35 cellular contexts compared by ENCODE assay signal in genomic region chr16:54467398-54467797, GRCh38.
DNase-seq lines count a peak whose midpoint lies in the region; ATAC-seq, FAIRE-seq and TF ChIP-seq lines count a peak whose summit lies in the region.
"Had no signal": no experiment of that assay in that cellular context is flagged by ENCODE, and none has a peak within 500 bp of the region (broad histone marks: within the 10 kb centered on the region; RNA-seq: fewer than 3 reads in every experiment).

No MANE protein-coding gene starts in this region.

- H3K4me2 ChIP-seq in HepG2 (ENCODE audit: low read depth, low read length): no peak overlapping the region
- H3K4me2 ChIP-seq in GM23248 (ENCODE audit: unreplicated experiment): no peak overlapping the region
- H3K4me2 ChIP-seq: A549; BLaER1; BLaER1 treated with 17β-estradiol and CSF1 and Interleukin-3, amounts not matched to agents 10 nM and 100 nM had no signal

- H3K9me3 ChIP-seq in right lobe of liver (peaks cover 0 to 6% (median 0%) of the 10 kb centered on the region in 4 donors), HepG2 (ENCODE audit: low read length) (peaks cover 29% of the 10 kb centered on the region), GM23248 (ENCODE audit: low read depth) (no peaks in the 10 kb centered on the region)
- H3K9me3 ChIP-seq: BE2C had no signal

- peaks cover 25% of the 10 kb centered on the region for H3K9me3 Mint-ChIP-seq in mesothelial cell of epicardium

- BruUV-seq in HepG2 (replicated peaks; lab: Mats Ljungman, UMichigan): no TSS peak

- H3K27me3 ChIP-seq in right lobe of liver (no peaks in the 10 kb centered on the region), HepG2 (ENCODE audit: control insufficient read depth in 1 of 2, insufficient read depth in 2 of 2, low read length in 2 of 2) (peaks cover 0 to 8% of the 10 kb centered on the region in 2 experiments; a peak in 1 of 5 replicates), GM23248 (replicated peaks; ENCODE audit: insufficient read depth) (no peaks in the 10 kb centered on the region)
- H3K27me3 ChIP-seq: BE2C; BLaER1; BLaER1 treated with 17β-estradiol and CSF1 and Interleukin-3, amounts not matched to agents 10 nM and 100 nM had no signal

- no peak for FAIRE-seq in HepG2 (lab: Jason Lieb, UNC)
- FAIRE-seq: A204.1, A549, D721Med had no signal

- peaks cover 27% of the 10 kb centered on the region for H3K4me1 Mint-ChIP-seq in mesothelial cell of epicardium
- H3K4me1 Mint-ChIP-seq: B cell; CD14-positive monocyte; CD4-positive, alpha-beta memory T cell; CD4-positive, CD25-positive, alpha-beta regulatory T cell; CD8-positive, alpha-beta memory T cell had no signal

- DNase-seq in right lobe of liver: no peak
- DNase-seq in HepG2 (ENCODE audit: low spot score): no peak
- no peak for DNase-seq in left lobe of liver (ENCODE audit: low spot score)
- no peak for DNase-seq in mesothelial cell of epicardium (ENCODE audit: low spot score in 2 of 2, unreplicated experiment in 2 of 2)
- DNase-seq in NCI-H187 (lab: John Stamatoyannopoulos, UW): no peak
- DNase-seq in GM23248: no peak
- DNase-seq: 8988T; ACHN; AML-193; BE2C; C1 segment of cervical spinal cord; Caco-2; Calu3; CD4-positive, alpha-beta memory T cell; CD4-positive, alpha-beta T cell; CD4-positive, CD25-positive, alpha-beta regulatory T cell; CD8-positive, alpha-beta memory T cell; CD8-positive, alpha-beta T cell; COR-L47; DMS 273 treated with DMSO at 0.1 percent for 48 hours; DMS153; DMS53; DMS79; DMS79 treated with DMSO at 0.1 percent for 48 hours; DND-41; EL had no signal

- peaks cover 3% of the 10 kb centered on the region for H3K36me3 Mint-ChIP-seq in mesothelial cell of epicardium
- H3K36me3 Mint-ChIP-seq: CD14-positive monocyte; CD4-positive, alpha-beta memory T cell; CD4-positive, CD25-positive, alpha-beta regulatory T cell; CD8-positive, alpha-beta memory T cell; CD8-positive, alpha-beta T cell had no signal

- TF ChIP-seq RAD21 in HepG2 (CRISPR knock-in tag; IDR thresholded peaks at IDR 0.05): no peak

- no peak overlapping the region for H3K4me3 Mint-ChIP-seq in mesothelial cell of epicardium
- H3K4me3 Mint-ChIP-seq: B cell; CD14-positive monocyte; CD4-positive, alpha-beta memory T cell; CD4-positive, alpha-beta T cell; CD4-positive, CD25-positive, alpha-beta regulatory T cell; CD8-positive, alpha-beta memory T cell; CD8-positive, alpha-beta T cell had no signal

- H2AFZ ChIP-seq in HepG2 (ENCODE audit: low read length) (no peak overlapping the region), GM23248 (no peak overlapping the region)

- H4K20me1 ChIP-seq in HepG2 (ENCODE audit: insufficient read depth, low read length) (no peaks in the 10 kb centered on the region), GM23248 (ENCODE audit: insufficient read depth) (no peaks in the 10 kb centered on the region)
- H4K20me1 ChIP-seq: BLaER1; BLaER1 treated with 17β-estradiol and CSF1 and Interleukin-3, amounts not matched to agents 10 nM and 100 nM had no signal

- H3K36me3 ChIP-seq in right lobe of liver (no peaks in the 10 kb centered on the region), HepG2 (replicated peaks in 1 of 2; ENCODE audit: control insufficient read depth in 1 of 2, insufficient read depth in 2 of 2, low read length in 2 of 2) (no peaks in the 10 kb centered on the region), GM23248 (ENCODE audit: low read depth) (no peaks in the 10 kb centered on the region)
- H3K36me3 ChIP-seq: BE2C; BLaER1 treated with 17β-estradiol and CSF1 and Interleukin-3, amounts not matched to agents 10 nM and 100 nM had no signal

- peaks cover 5% of the 10 kb centered on the region for H3F3A ChIP-seq in GM23248 (ENCODE audit: insufficient read depth)

- H3K27ac Mint-ChIP-seq in mesothelial cell of epicardium: peak overlapping the region; percentile 2
- H3K27ac Mint-ChIP-seq: B cell; CD14-positive monocyte; CD4-positive, alpha-beta memory T cell; CD4-positive, alpha-beta T cell; CD4-positive, CD25-positive, alpha-beta regulatory T cell; CD8-positive, alpha-beta memory T cell; CD8-positive, alpha-beta T cell had no signal

- ATAC-seq in right lobe of liver (peak in 3 of 4 donors; percentile 62 to 87 (median 67)), HepG2 (no peak), left lobe of liver (peak; percentile 80)
- ATAC-seq: A549; CD8-positive, alpha-beta T cell had no signal

- POLR2A ChIA-PET in HepG2 (lab: Yijun Ruan, JAX): no interaction called here

- TF ChIP-seq EP300 in HepG2 (IDR thresholded peaks at IDR 0.05; ENCODE audit: low read depth in 2 of 2, low read length in 2 of 2) (no peak), HepG2 (CRISPR knock-in tag; IDR thresholded peaks at IDR 0.05; ENCODE audit: borderline replicate concordance) (no peak)

- in situ Hi-C loops in HepG2 (cut with HindIII; ENCODE audit: extremely low pct_ligation_motif_present, low pct_unique_long_range_greater_than_20kb) (no loop called here), GM23248 (cut with MboI) (no loop called here)

- 20% methylated on average over 2 of the region's 2 CpGs for WGBS in right lobe of liver (ENCODE audit: insufficient coverage, low coverage, low lambda C conversion rate, missing lambda C conversion rate)
- WGBS in HepG2 (ENCODE audit: low lambda C conversion rate): 49% methylated on average over 2 of the region's 2 CpGs
- WGBS in GM23248 (ENCODE audit: low coverage in 1 of 2, low lambda C conversion rate in 2 of 2, missing lambda C conversion rate in 2 of 2), 2 experiments: 92 to 96% methylated on average over 2 of the region's 2 CpGs

- H3K4me3 ChIP-seq in right lobe of liver (no peak overlapping the region), HepG2 (replicated peaks in 1 of 3; ENCODE audit: insufficient read depth in 1 of 3, low read depth in 2 of 3, low read length in 3 of 3) (no peak overlapping the region), GM23248 (no peak overlapping the region)
- H3K4me3 ChIP-seq: A549; BLaER1; BLaER1 treated with 17β-estradiol and CSF1 and Interleukin-3, amounts not matched to agents 10 nM and 100 nM had no signal

- CTCF ChIA-PET in HepG2 (lab: Yijun Ruan, JAX; ENCODE audit: low intra/inter-chr PET ratio, low total read pairs): no interaction called here

- H3K27ac ChIP-seq in right lobe of liver: peak overlapping the region in 1 of 3 donors; percentile 16
- H3K27ac ChIP-seq in HepG2 (ENCODE audit: extremely low read length, insufficient read depth, low read length): no peak overlapping the region
- no peak overlapping the region for H3K27ac ChIP-seq in GM23248
- H3K27ac ChIP-seq: 22Rv1; A549; BLaER1; BLaER1 treated with 17β-estradiol and CSF1 and Interleukin-3, amounts not matched to agents 10 nM and 100 nM; C4-2B had no signal

- TF ChIP-seq POLR2A in right lobe of liver (IDR thresholded peaks at IDR 0.05) (no peak), HepG2 (IDR thresholded peaks at IDR 0.05; ENCODE audit: insufficient read depth in 1 of 2, low read depth in 2 of 2, low read length in 2 of 2) (no peak)

- TF ChIP-seq CTCF in right lobe of liver (IDR thresholded peaks at IDR 0.05): no peak
- no peak for TF ChIP-seq CTCF in HepG2 (CRISPR knock-in tag; IDR thresholded peaks at IDR 0.05)
- no peak for TF ChIP-seq CTCF in mesothelial cell of epicardium (IDR thresholded peaks at IDR 0.05; ENCODE audit: unreplicated experiment)

- H3K9me2 ChIP-seq in GM23248 (ENCODE audit: insufficient read depth): no peaks in the 10 kb centered on the region

- H3K9ac ChIP-seq in HepG2 (ENCODE audit: insufficient read depth, low read depth, low read length) (no peak overlapping the region), GM23248 (no peak overlapping the region)
- H3K9ac ChIP-seq: BLaER1; BLaER1 treated with 17β-estradiol and CSF1 and Interleukin-3, amounts not matched to agents 10 nM and 100 nM had no signal

- H3K4me1 ChIP-seq in right lobe of liver (peaks cover 0 to 18% (median 0%) of the 10 kb centered on the region in 4 donors), HepG2 (ENCODE audit: insufficient read depth, low read length) (no peaks in the 10 kb centered on the region), GM23248 (ENCODE audit: insufficient read depth) (peaks cover 6% of the 10 kb centered on the region)
- H3K4me1 ChIP-seq: A549; BE2C; BLaER1; BLaER1 treated with 17β-estradiol and CSF1 and Interleukin-3, amounts not matched to agents 10 nM and 100 nM; Caco-2 had no signal

- intact Hi-C loops in right lobe of liver (cut with DNase I) (no loop called here), HepG2 (cut with micrococcal nuclease; ENCODE audit: unreplicated experiment) (no loop called here)

- H3K79me2 ChIP-seq in HepG2 (ENCODE audit: insufficient read depth, low read length) (no peaks in the 10 kb centered on the region), GM23248 (ENCODE audit: insufficient read depth) (no peaks in the 10 kb centered on the region)

- peaks cover 3% of the 10 kb centered on the region for H3K27me3 Mint-ChIP-seq in mesothelial cell of epicardium (ENCODE audit: low read depth)
- H3K27me3 Mint-ChIP-seq: B cell; CD4-positive, CD25-positive, alpha-beta regulatory T cell had no signal

TF ChIP-seq in HepG2, 621 proteins besides CTCF, POLR2A, EP300 and RAD21 (continues in another document):
- TF ChIP-seq FOXP4 (CRISPR knock-in tag; IDR thresholded peaks at IDR 0.05): no peak
- TF ChIP-seq SNAPC2 (CRISPR knock-in tag; IDR thresholded peaks at IDR 0.05): no peak
- no peak for TF ChIP-seq PCBP1 (IDR thresholded peaks at IDR 0.05; ENCODE audit: borderline replicate concordance, low read depth, low read length)
- TF ChIP-seq SAP130 (CRISPR knock-in tag; IDR thresholded peaks at IDR 0.05; ENCODE audit: low read depth): no peak
- TF ChIP-seq ZNF17 (CRISPR knock-in tag; IDR thresholded peaks at IDR 0.05): no peak
- TF ChIP-seq ZFX (CRISPR knock-in tag; IDR thresholded peaks at IDR 0.05; ENCODE audit: low read depth): no peak
- no peak for TF ChIP-seq ZNF883 (CRISPR knock-in tag; IDR thresholded peaks at IDR 0.05; ENCODE audit: not compliant biosample characterization)
